24 cellular contexts compared by ENCODE assay signal in the genomic region with DNA sequence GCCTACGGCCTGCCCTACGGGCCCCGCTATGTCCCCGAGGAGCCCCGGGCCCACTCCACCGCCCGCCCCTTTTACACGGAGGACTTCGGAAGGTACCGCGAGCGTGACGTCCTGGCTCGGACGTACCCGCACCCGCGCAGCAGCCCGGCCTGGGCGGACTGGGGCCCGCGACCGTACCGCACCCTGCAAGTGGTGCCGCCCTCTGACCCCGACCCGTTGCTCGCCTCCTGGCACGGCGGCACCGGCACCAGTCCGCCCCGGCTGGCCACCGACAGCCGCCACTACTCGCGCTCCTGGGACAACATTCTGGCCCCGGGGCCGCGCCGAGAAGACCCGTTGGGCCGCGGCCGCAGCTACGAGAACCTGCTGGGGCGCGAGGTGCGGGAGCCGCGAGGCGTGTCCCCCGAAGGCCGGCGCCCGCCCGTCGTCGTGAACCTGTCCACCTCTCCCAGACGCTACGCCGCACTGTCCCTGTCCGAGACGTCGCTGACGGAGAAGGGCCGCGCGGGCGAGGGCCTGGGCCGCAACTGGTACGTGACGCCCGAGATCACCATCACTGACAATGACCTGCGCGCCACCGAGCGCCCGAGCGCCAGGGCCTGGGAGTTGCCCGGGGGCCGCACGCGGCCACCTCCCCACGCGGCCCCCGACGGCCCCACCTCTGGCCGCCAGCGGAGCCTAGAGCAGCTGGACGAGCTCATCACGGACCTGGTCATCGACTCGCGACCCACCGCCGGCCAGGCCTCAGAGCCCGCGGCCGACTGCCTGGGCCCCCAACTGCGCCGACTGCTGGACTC. TPM values are rescaled to one million over a fixed set of nuclear protein-coding genes. Genes with fewer than 3 reads are reported as not detected.
DNase-seq lines count a peak whose midpoint lies in the region; ATAC-seq, FAIRE-seq and TF ChIP-seq lines count a peak whose summit lies in the region.
"Had no signal": no experiment of that assay in that cellular context is flagged by ENCODE, and none has a peak within 500 bp of the region (broad histone marks: within the 10 kb centered on the region; RNA-seq: fewer than 3 reads in every experiment).

No MANE protein-coding gene starts in this region.

- no peak for TF ChIP-seq CTCF in CD4-positive, alpha-beta T cell (IDR thresholded peaks at IDR 0.05)
- no peak for TF ChIP-seq CTCF in K562 (IDR thresholded peaks at IDR 0.05 in 2 of 3, conservative IDR thresholded peaks at IDR 0.05 in 1 of 3; ENCODE audit: insufficient read depth in 2 of 3, low read depth in 1 of 3, low read length in 3 of 3)
- TF ChIP-seq CTCF in neural crest cell (conservative IDR thresholded peaks at IDR 0.05), result no peak

- no peak for DNase-seq in T-helper 2 cell treated with Interferon-gamma antibody and Interleukin-4, amounts not matched to agents 5 μg/mL and 100 μg/mL, for 36 hours (ENCODE audit: low spot score)
- DNase-seq in T-helper 2 cell (no peak), K562 (ENCODE audit: extremely low read depth in 1 of 4, low spot score in 3 of 4) (no peak), neural crest cell (ENCODE audit: low read depth, low spot score) (no peak), NCI-H2081 (lab: John Stamatoyannopoulos, UW) (no peak)
- no peak for DNase-seq in CD4-positive, alpha-beta T cell
- DNase-seq: activated effector memory CD4-positive, alpha-beta T cell treated with anti-CD3 and anti-CD28 coated beads, Interleukin-2, amount 50 U/mL, for 16 hours; hippocampal formation; IMR-90; mammary epithelial cell; MG63; naive thymus-derived CD4-positive, alpha-beta T cell; NCI-H1436 treated with DMSO at 0.1 percent for 48 hours; posterior cingulate gyrus; SIG-M5 had no signal

- H3K79me2 ChIP-seq in K562 (ENCODE audit: control insufficient read depth, insufficient read depth, low read length), result peaks cover 23% of the 10 kb centered on the region

- H3K27ac ChIP-seq in CD4-positive, alpha-beta T cell (ENCODE audit: low read depth, low read length), result no peak overlapping the region
- no peak overlapping the region for H3K27ac ChIP-seq in K562 (ENCODE audit: extremely low read depth, low read depth, low read length)
- H3K27ac ChIP-seq: BLaER1, HL-60, upper lobe of left lung had no signal

- no peaks in the 10 kb centered on the region for H3K9me1 ChIP-seq in K562 (ENCODE audit: control insufficient read depth, insufficient read depth, low read length)

- no peak overlapping the region for H2AFZ ChIP-seq in K562 (ENCODE audit: low read depth, low read length)

- POLR2A ChIA-PET in CD4-positive, alpha-beta T cell (lab: Charles Lee), result interaction anchor here (0.9 to 1.7 kb wide), 3 partner anchors 36 to 56 kb away, joined by 4 to 6 read pairs (median 4); partner anchors contain the start of gene TRAF2
- POLR2A ChIA-PET in K562 (lab: Yijun Ruan, JAX), result interaction anchor here (0.6 kb wide), 1 partner anchor 18 kb away, joined by 3 read pairs; no protein-coding TSS in a partner anchor

- WGBS in K562 (ENCODE audit: insufficient coverage, low coverage, missing lambda C conversion rate), result 95% methylated on average over 18 of the region's 102 CpGs

- CTCF ChIA-PET in CD4-positive, alpha-beta T cell (lab: Charles Lee), result no interaction called here
- CTCF ChIA-PET in K562 (lab: Yijun Ruan, JAX; ENCODE audit: low intra/inter-chr PET ratio), result no interaction called here

- H3K4me2 ChIP-seq in K562 (ENCODE audit: insufficient read depth, low read length), result no peak overlapping the region
- H3K4me2 ChIP-seq: BLaER1 had no signal

- no peak overlapping the region for H3K4me3 ChIP-seq in K562
- H3K4me3 ChIP-seq: BLaER1, MG63 had no signal

- no peak for FAIRE-seq in K562 (lab: Jason Lieb, UNC)
- FAIRE-seq: A204.1, astrocyte had no signal

- TF ChIP-seq POLR2A in K562 (conservative IDR thresholded peaks at IDR 0.05), result no peak

- H3K27me3 ChIP-seq in CD4-positive, alpha-beta T cell (ENCODE audit: control insufficient read depth, insufficient read depth, low read length), result peaks cover 15% of the 10 kb centered on the region
- H3K27me3 ChIP-seq in K562 (ENCODE audit: control insufficient read depth in 2 of 2, insufficient read depth in 2 of 2, low read length in 2 of 2), result no peaks in the 10 kb centered on the region
- H3K27me3 ChIP-seq: MG63 had no signal

- H3K4me1 ChIP-seq in K562 (replicated peaks in 1 of 2; ENCODE audit: control insufficient read depth in 2 of 2, insufficient read depth in 2 of 2, low read length in 2 of 2), result peaks cover 13 to 85% of the 10 kb centered on the region in 2 experiments; a peak in 4 of 5 replicates

- intact Hi-C loops in CD4-positive, alpha-beta T cell (cut with DNase I, micrococcal nuclease), result loop anchor here (2.0 to 10.0 kb wide), 3 partner anchors 38 to 189 kb away; partner anchors contain the start of genes C8G (in 1 of the 2), FBXW5 (in 1 of the 2) and RABL6 (in 1 of the 2)
- intact Hi-C loops in K562 (cut with micrococcal nuclease), result loop anchor here (5.0 kb wide), 1 partner anchor 97 kb away; the partner anchor contains the start of gene FBXW5

- ATAC-seq in CD4-positive, alpha-beta T cell (ENCODE audit: poor library complexity), result no peak
- ATAC-seq in K562 (no peak), HG02763 (IDR thresholded peaks at IDR 0.05; ENCODE audit: unreplicated experiment) (no peak), GM21576 (IDR thresholded peaks at IDR 0.05; ENCODE audit: unreplicated experiment) (no peak)
- ATAC-seq: HCT116; naive thymus-derived CD4-positive, alpha-beta T cell; stimulated activated naive CD8-positive, alpha-beta T cell treated with anti-CD3 and anti-CD28 coated beads, Interleukin-15, amount 100 ng/mL, for 72 hours had no signal

- peaks cover 17% of the 10 kb centered on the region for H3K27me3 Mint-ChIP-seq in T-helper 2 cell treated with Interferon-gamma antibody and Interleukin-4, amounts not matched to agents 5 μg/mL and 100 μg/mL, for 36 hours (ENCODE audit: low read depth)
- peaks cover 33% of the 10 kb centered on the region for H3K27me3 Mint-ChIP-seq in CD4-positive, alpha-beta T cell
- H3K27me3 Mint-ChIP-seq in neural crest cell (ENCODE audit: low read depth), result peaks cover 46% of the 10 kb centered on the region

- H3K9me3 ChIP-seq in CD4-positive, alpha-beta T cell (ENCODE audit: control insufficient read depth, low read length), result no peaks in the 10 kb centered on the region
- no peaks in the 10 kb centered on the region for H3K9me3 ChIP-seq in K562 (replicated peaks; ENCODE audit: control insufficient read depth, insufficient read depth, low read depth, low read length)
- H3K9me3 ChIP-seq: MG63, upper lobe of left lung had no signal

- H3K9me3 Mint-ChIP-seq in T-helper 2 cell treated with Interferon-gamma antibody and Interleukin-4, amounts not matched to agents 5 μg/mL and 100 μg/mL, for 36 hours, result no peaks in the 10 kb centered on the region
- no peaks in the 10 kb centered on the region for H3K9me3 Mint-ChIP-seq in CD4-positive, alpha-beta T cell
- H3K9me3 Mint-ChIP-seq in neural crest cell, result no peaks in the 10 kb centered on the region
- H3K9me3 Mint-ChIP-seq: naive thymus-derived CD4-positive, alpha-beta T cell; stimulated activated naive CD8-positive, alpha-beta T cell treated with anti-CD3 and anti-CD28 coated beads, Interleukin-15, amount 100 ng/mL, for 72 hours had no signal

- no peak overlapping the region for H3K9ac ChIP-seq in K562 (ENCODE audit: insufficient read depth in 1 of 2, low read depth in 2 of 2, low read length in 2 of 2)
- H3K9ac ChIP-seq: BLaER1 had no signal

- peaks cover 12% of the 10 kb centered on the region for H3K4me1 Mint-ChIP-seq in T-helper 2 cell treated with Interferon-gamma antibody and Interleukin-4, amounts not matched to agents 5 μg/mL and 100 μg/mL, for 36 hours (ENCODE audit: low read depth)
- peaks cover 21% of the 10 kb centered on the region for H3K4me1 Mint-ChIP-seq in CD4-positive, alpha-beta T cell (ENCODE audit: low read depth)
- H3K4me1 Mint-ChIP-seq in neural crest cell, result peaks cover 21% of the 10 kb centered on the region

- peaks cover 11% of the 10 kb centered on the region; the same call in 1 of the 3 replicates for H3K36me3 ChIP-seq in K562 (ENCODE audit: control insufficient read depth, insufficient read depth, low read length)

- no peak for TF ChIP-seq EP300 in K562 (IDR thresholded peaks at IDR 0.05; ENCODE audit: low read length)

- H3K36me3 Mint-ChIP-seq in T-helper 2 cell treated with Interferon-gamma antibody and Interleukin-4, amounts not matched to agents 5 μg/mL and 100 μg/mL, for 36 hours (ENCODE audit: low read depth), result peaks cover 2% of the 10 kb centered on the region
- H3K36me3 Mint-ChIP-seq in CD4-positive, alpha-beta T cell (ENCODE audit: low read depth), result peaks cover 8% of the 10 kb centered on the region
- no peaks in the 10 kb centered on the region for H3K36me3 Mint-ChIP-seq in neural crest cell (ENCODE audit: low read depth)

- no TSS peak for BruUV-seq in K562 (replicated peaks; lab: Mats Ljungman, UMichigan)

- in situ Hi-C loops in K562 (cut with MboI), result no loop called here

- no peak overlapping the region for H3K4me3 Mint-ChIP-seq in T-helper 2 cell treated with Interferon-gamma antibody and Interleukin-4, amounts not matched to agents 5 μg/mL and 100 μg/mL, for 36 hours
- H3K4me3 Mint-ChIP-seq in CD4-positive, alpha-beta T cell, result peak overlapping the region; percentile 51
- H3K4me3 Mint-ChIP-seq in neural crest cell, result peak overlapping the region; percentile 69

- TF ChIP-seq RAD21 in K562 (CRISPR knock-in tag; conservative IDR thresholded peaks at IDR 0.05 in 1 of 2, IDR thresholded peaks at IDR 0.05 in 1 of 2), result no peak

- peak overlapping the region; percentile 26 for H3K27ac Mint-ChIP-seq in T-helper 2 cell treated with Interferon-gamma antibody and Interleukin-4, amounts not matched to agents 5 μg/mL and 100 μg/mL, for 36 hours
- no peak overlapping the region for H3K27ac Mint-ChIP-seq in CD4-positive, alpha-beta T cell
- H3K27ac Mint-ChIP-seq in neural crest cell (ENCODE audit: unreplicated experiment), result no peak overlapping the region

- H4K20me1 ChIP-seq in K562 (replicated peaks; ENCODE audit: control insufficient read depth, insufficient read depth, low read length), result peaks cover 17% of the 10 kb centered on the region

RNA-seq across cellular contexts. Expression of gene AJM1, which starts 3.4 kb away (rescaled TPM):
- 1 to 10 TPM; 1.1 to 1.2 TPM for total RNA-seq in CD4-positive, alpha-beta T cell
- 3.5 and 12.8 TPM in 2 replicates for total RNA-seq in K562 (2011; cell fraction: chromatin; rRNA removed; ENCODE audit: low replicate concordance)
- 13.2 and 13.6 TPM in 2 replicates for total RNA-seq in K562 (2011; cell fraction: nucleolus; rRNA removed)
- total RNA-seq in K562 (2011; cell fraction: nucleoplasm; rRNA removed), result 7.8 and 10.9 TPM in 2 replicates
- total RNA-seq in K562 (2014; rRNA removed) (2.0 and 2.8 TPM in 2 replicates), K562 (2014; rRNA removed; fragmentation: Illumina TruSeq; extraction: Trizol) (0.07 TPM in 1 of 2 replicates, not detected in the other), K562 (2015; rRNA removed; fragmentation: Illumina TruSeq; extraction: Trizol) (0.83 and 0.94 TPM in 2 replicates), K562 (2021) (3.2 TPM in 2 replicates), neural crest cell (2.8 and 3.3 TPM in 2 replicates)
- polyA plus RNA-seq in K562 (2011; rRNA removed) (0.46 and 1.1 TPM in 2 replicates), K562 (2014; fragmentation: Illumina TruSeq; extraction: Trizol) (0.06 and 0.54 TPM in 2 replicates), K562 (2014; fragmentation: Nextera tagmentation; extraction: Ambion mirVana) (under 1 TPM in 1 of 2 experiments, not detected in 1; 0.01 TPM), K562 (2014; rRNA removed) (2.2 and 3.7 TPM in 2 replicates)
- 0.49 and 1.00 TPM in 2 replicates for polyA plus RNA-seq in K562 (2011; cell fraction: cytosol; rRNA removed)
- polyA plus RNA-seq in K562 (2011; cell fraction: nucleus; rRNA removed), result 11.7 and 16.6 TPM in 2 replicates
- polyA plus RNA-seq in K562 (2012), result 2.1 and 4.3 TPM in 2 replicates
- polyA minus RNA-seq in K562 (2011; rRNA and poly(A)+ RNA removed), result 0.11 and 0.12 TPM in 2 replicates
- polyA minus RNA-seq in K562 (2011; cell fraction: cytosol; rRNA and poly(A)+ RNA removed), result 0.86 and 1.3 TPM in 2 replicates
- 2.6 and 3.0 TPM in 2 replicates for polyA minus RNA-seq in K562 (2011; cell fraction: nucleus; rRNA and poly(A)+ RNA removed)

RNA-seq across cellular contexts. Expression of gene PHPT1, which starts 3.5 kb away (rescaled TPM):
- 10 to 100 TPM; 13.6 to 17.8 TPM for total RNA-seq in CD4-positive, alpha-beta T cell
- total RNA-seq in K562 (2011; cell fraction: chromatin; rRNA removed; ENCODE audit: low replicate concordance), result 45.1 and 180 TPM in 2 replicates
- 169 and 176 TPM in 2 replicates for total RNA-seq in K562 (2011; cell fraction: nucleolus; rRNA removed)
- 73.7 and 101 TPM in 2 replicates for total RNA-seq in K562 (2011; cell fraction: nucleoplasm; rRNA removed)
- total RNA-seq in K562 (2014; rRNA removed) (114 and 142 TPM in 2 replicates), K562 (2014; rRNA removed; fragmentation: Illumina TruSeq; extraction: Trizol) (16.4 and 20.9 TPM in 2 replicates), K562 (2015; rRNA removed; fragmentation: Illumina TruSeq; extraction: Trizol) (93.0 and 96.7 TPM in 2 replicates), K562 (2021) (126 and 135 TPM in 2 replicates), neural crest cell (170 and 175 TPM in 2 replicates)
- polyA plus RNA-seq in K562 (2011; rRNA removed) (50.9 and 84.3 TPM in 2 replicates), K562 (2014; fragmentation: Illumina TruSeq; extraction: Trizol) (80.2 and 98.6 TPM in 2 replicates), K562 (2014; fragmentation: Nextera tagmentation; extraction: Ambion mirVana) (100 to 1,000 TPM; 131 to 166 TPM), K562 (2014; rRNA removed) (129 and 161 TPM in 2 replicates)
- 137 and 211 TPM in 2 replicates for polyA plus RNA-seq in K562 (2011; cell fraction: cytosol; rRNA removed)
- polyA plus RNA-seq in K562 (2011; cell fraction: nucleus; rRNA removed), result 314 and 360 TPM in 2 replicates
- 124 and 150 TPM in 2 replicates for polyA plus RNA-seq in K562 (2012)
- 7.0 and 7.2 TPM in 2 replicates for polyA minus RNA-seq in K562 (2011; rRNA and poly(A)+ RNA removed)
- 19.4 and 27.9 TPM in 2 replicates for polyA minus RNA-seq in K562 (2011; cell fraction: cytosol; rRNA and poly(A)+ RNA removed)
- 31.0 and 41.3 TPM in 2 replicates for polyA minus RNA-seq in K562 (2011; cell fraction: nucleus; rRNA and poly(A)+ RNA removed)

RNA-seq across cellular contexts. Expression of gene MAMDC4, which starts 6.5 kb away (rescaled TPM):
- total RNA-seq in CD4-positive, alpha-beta T cell, result 1 to 10 TPM; 2.2 to 3.4 TPM
- 9.8 and 44.0 TPM in 2 replicates for total RNA-seq in K562 (2011; cell fraction: chromatin; rRNA removed; ENCODE audit: low replicate concordance)
- total RNA-seq in K562 (2011; cell fraction: nucleolus; rRNA removed), result 38.6 and 45.4 TPM in 2 replicates
- 15.4 and 16.5 TPM in 2 replicates for total RNA-seq in K562 (2011; cell fraction: nucleoplasm; rRNA removed)
- total RNA-seq in K562 (2014; rRNA removed), result 4.5 and 7.1 TPM in 2 replicates
- 0.10 and 0.47 TPM in 2 replicates for total RNA-seq in K562 (2014; rRNA removed; fragmentation: Illumina TruSeq; extraction: Trizol)
- 2.9 and 3.6 TPM in 2 replicates for total RNA-seq in K562 (2015; rRNA removed; fragmentation: Illumina TruSeq; extraction: Trizol)
- total RNA-seq in K562 (2021), result 9.6 and 11.0 TPM in 2 replicates
- 1.3 and 3.6 TPM in 2 replicates for polyA plus RNA-seq in K562 (2011; rRNA removed)
- 0.74 and 2.6 TPM in 2 replicates for polyA plus RNA-seq in K562 (2011; cell fraction: cytosol; rRNA removed)
- polyA plus RNA-seq in K562 (2011; cell fraction: nucleus; rRNA removed), result 45.8 and 94.5 TPM in 2 replicates
- 6.9 and 15.2 TPM in 2 replicates for polyA plus RNA-seq in K562 (2012)
- 1.5 and 2.2 TPM in 2 replicates for polyA plus RNA-seq in K562 (2014; fragmentation: Illumina TruSeq; extraction: Trizol)
- under 1 TPM; 0.03 to 0.18 TPM for polyA plus RNA-seq in K562 (2014; fragmentation: Nextera tagmentation; extraction: Ambion mirVana)
- polyA plus RNA-seq in K562 (2014; rRNA removed), result 7.9 and 10.8 TPM in 2 replicates
- polyA minus RNA-seq in K562 (2011; rRNA and poly(A)+ RNA removed), result 0.06 and 0.21 TPM in 2 replicates
- polyA minus RNA-seq in K562 (2011; cell fraction: cytosol; rRNA and poly(A)+ RNA removed), result 1.1 and 1.5 TPM in 2 replicates
- 5.0 and 5.6 TPM in 2 replicates for polyA minus RNA-seq in K562 (2011; cell fraction: nucleus; rRNA and poly(A)+ RNA removed)
- total RNA-seq in neural crest cell, result 19.3 and 20.6 TPM in 2 replicates

RNA-seq across cellular contexts. Expression of gene EDF1, which starts 20.4 kb away (rescaled TPM):
- 100 to 1,000 TPM; 215 to 220 TPM for total RNA-seq in CD4-positive, alpha-beta T cell
- total RNA-seq in K562 (2011; cell fraction: chromatin; rRNA removed; ENCODE audit: low replicate concordance), result 59.6 and 137 TPM in 2 replicates
- total RNA-seq in K562 (2011; cell fraction: nucleolus; rRNA removed), result 95.8 and 97.7 TPM in 2 replicates
- total RNA-seq in K562 (2011; cell fraction: nucleoplasm; rRNA removed), result 83.2 and 87.5 TPM in 2 replicates
- total RNA-seq in K562 (2014; rRNA removed), result 532 and 564 TPM in 2 replicates
- 132 and 198 TPM in 2 replicates for total RNA-seq in K562 (2014; rRNA removed; fragmentation: Illumina TruSeq; extraction: Trizol)
- 363 and 368 TPM in 2 replicates for total RNA-seq in K562 (2015; rRNA removed; fragmentation: Illumina TruSeq; extraction: Trizol)
- 302 and 324 TPM in 2 replicates for total RNA-seq in K562 (2021)
- 235 TPM in 2 replicates for polyA plus RNA-seq in K562 (2011; rRNA removed)
- polyA plus RNA-seq in K562 (2011; cell fraction: cytosol; rRNA removed), result 308 and 335 TPM in 2 replicates
- 223 and 253 TPM in 2 replicates for polyA plus RNA-seq in K562 (2011; cell fraction: nucleus; rRNA removed)
- 389 and 638 TPM in 2 replicates for polyA plus RNA-seq in K562 (2012)
- polyA plus RNA-seq in K562 (2014; fragmentation: Illumina TruSeq; extraction: Trizol), result 318 and 384 TPM in 2 replicates
- polyA plus RNA-seq in K562 (2014; fragmentation: Nextera tagmentation; extraction: Ambion mirVana), result 100 to 1,000 TPM in 1 of 2 experiments, 10 to 100 TPM in 1; 81.0 to 108 TPM
- polyA plus RNA-seq in K562 (2014; rRNA removed), result 526 and 558 TPM in 2 replicates
- polyA minus RNA-seq in K562 (2011; rRNA and poly(A)+ RNA removed), result 128 and 129 TPM in 2 replicates
- 82.8 and 116 TPM in 2 replicates for polyA minus RNA-seq in K562 (2011; cell fraction: cytosol; rRNA and poly(A)+ RNA removed)
- 37.3 and 41.4 TPM in 2 replicates for polyA minus RNA-seq in K562 (2011; cell fraction: nucleus; rRNA and poly(A)+ RNA removed)
- 338 and 339 TPM in 2 replicates for total RNA-seq in neural crest cell

RNA-seq across cellular contexts. Expression of gene RABL6, which starts 37.9 kb away (rescaled TPM):
- total RNA-seq in CD4-positive, alpha-beta T cell, result 10 to 100 TPM; 46.4 to 48.5 TPM
- 250 and 572 TPM in 2 replicates for total RNA-seq in K562 (2011; cell fraction: chromatin; rRNA removed; ENCODE audit: low replicate concordance)
- 321 and 330 TPM in 2 replicates for total RNA-seq in K562 (2011; cell fraction: nucleolus; rRNA removed)
- total RNA-seq in K562 (2011; cell fraction: nucleoplasm; rRNA removed), result 231 and 237 TPM in 2 replicates
- total RNA-seq in K562 (2014; rRNA removed) (141 and 154 TPM in 2 replicates), K562 (2014; rRNA removed; fragmentation: Illumina TruSeq; extraction: Trizol) (34.2 and 44.6 TPM in 2 replicates), K562 (2015; rRNA removed; fragmentation: Illumina TruSeq; extraction: Trizol) (84.5 and 85.0 TPM in 2 replicates), K562 (2021) (165 and 181 TPM in 2 replicates), neural crest cell (191 and 198 TPM in 2 replicates)
- polyA plus RNA-seq in K562 (2011; rRNA removed) (109 and 142 TPM in 2 replicates), K562 (2014; fragmentation: Illumina TruSeq; extraction: Trizol) (68.9 and 82.6 TPM in 2 replicates), K562 (2014; fragmentation: Nextera tagmentation; extraction: Ambion mirVana) (1 to 10 TPM; 5.6 to 6.4 TPM), K562 (2014; rRNA removed) (121 and 124 TPM in 2 replicates)
- polyA plus RNA-seq in K562 (2011; cell fraction: cytosol; rRNA removed), result 89.0 and 119 TPM in 2 replicates
- polyA plus RNA-seq in K562 (2011; cell fraction: nucleus; rRNA removed), result 341 and 396 TPM in 2 replicates
- polyA plus RNA-seq in K562 (2012), result 134 and 138 TPM in 2 replicates
- polyA minus RNA-seq in K562 (2011; rRNA and poly(A)+ RNA removed), result 64.4 and 75.7 TPM in 2 replicates
- 71.6 and 75.2 TPM in 2 replicates for polyA minus RNA-seq in K562 (2011; cell fraction: cytosol; rRNA and poly(A)+ RNA removed)
- 89.1 and 116 TPM in 2 replicates for polyA minus RNA-seq in K562 (2011; cell fraction: nucleus; rRNA and poly(A)+ RNA removed)
